In genomic region chr4:104815593-104816156, GRCh38 we compare ENCODE assay signal across 15 cellular contexts.
DNase-seq lines count a peak whose midpoint lies in the region; ATAC-seq, FAIRE-seq and TF ChIP-seq lines count a peak whose summit lies in the region.
"Had no signal": no experiment of that assay in that cellular context is flagged by ENCODE, and none has a peak within 500 bp of the region (broad histone marks: within the 10 kb centered on the region; RNA-seq: fewer than 3 reads in every experiment).

No MANE protein-coding gene starts in this region.

- H3K4me2 ChIP-seq in SU-DHL-6 (ENCODE audit: low read depth, low read length, poor library complexity, severe bottlenecking): peak overlapping the region; percentile 58

- no peaks in the 10 kb centered on the region for H3K36me3 ChIP-seq in SU-DHL-6 (ENCODE audit: low read length)
- no peaks in the 10 kb centered on the region for H3K36me3 ChIP-seq in upper lobe of right lung

- no peaks in the 10 kb centered on the region for H3K9me2 ChIP-seq in SU-DHL-6 (replicated peaks; ENCODE audit: insufficient read depth, low read length)

- intact Hi-C loops in upper lobe of right lung (cut with DNase I): no loop called here

- H3K27me3 ChIP-seq in SU-DHL-6 (ENCODE audit: low read length) (no peaks in the 10 kb centered on the region), upper lobe of right lung (no peaks in the 10 kb centered on the region)

- ATAC-seq in GM21390 (IDR thresholded peaks at IDR 0.05; ENCODE audit: unreplicated experiment) (peak; percentile 79), HG03108 (IDR thresholded peaks at IDR 0.05; ENCODE audit: unreplicated experiment) (peak; percentile 71), upper lobe of right lung (no peak)
- ATAC-seq: naive thymus-derived CD4-positive, alpha-beta T cell had no signal

- H4K20me1 ChIP-seq in SU-DHL-6 (ENCODE audit: low read depth, low read length): no peaks in the 10 kb centered on the region

- no peaks in the 10 kb centered on the region for H3K9me3 ChIP-seq in SU-DHL-6 (ENCODE audit: insufficient read depth, low read length)
- no peaks in the 10 kb centered on the region for H3K9me3 ChIP-seq in upper lobe of right lung

- H3K9ac ChIP-seq in SU-DHL-6 (ENCODE audit: low read length): 0 out of 2 replicates have a peak overlapping the region, but pooled peaks have one; percentile 11

- no peak for TF ChIP-seq POLR2A in GM12891 (IDR thresholded peaks at IDR 0.05; ENCODE audit: low read depth, low read length)

- no peaks in the 10 kb centered on the region for H3K79me2 ChIP-seq in SU-DHL-6 (ENCODE audit: insufficient read depth, low read length)

- TF ChIP-seq CTCF in SU-DHL-6 (IDR thresholded peaks at IDR 0.05; ENCODE audit: insufficient read depth, low read length, poor library complexity, severe bottlenecking) (no peak), upper lobe of right lung (IDR thresholded peaks at IDR 0.05) (no peak)

- no peak overlapping the region for H3K4me3 ChIP-seq in SU-DHL-6 (ENCODE audit: insufficient read depth, low read length, poor library complexity, severe bottlenecking)
- no peak overlapping the region for H3K4me3 ChIP-seq in upper lobe of right lung
- H3K4me3 ChIP-seq: SK-N-MC had no signal

- H3K27ac ChIP-seq in SU-DHL-6 (ENCODE audit: low read depth, low read length) (peak overlapping the region; percentile 58), upper lobe of right lung (no peak overlapping the region)
- H3K27ac ChIP-seq: SK-N-MC had no signal

- H3F3A ChIP-seq in SU-DHL-6 (ENCODE audit: insufficient read depth): no peaks in the 10 kb centered on the region

- DNase-seq in GM12891 (ENCODE audit: insufficient read length, low spot score) (no peak), inferior parietal cortex (ENCODE audit: extremely low spot score) (no peak), upper lobe of right lung (no peak), hippocampal formation (lab: John Stamatoyannopoulos, UW) (no peak), dermis blood vessel endothelial cell (no peak)
- DNase-seq: activated CD8-positive, alpha-beta memory T cell treated with anti-CD3 and anti-CD28 coated beads for 24 hours; amniotic stem cell; naive thymus-derived CD4-positive, alpha-beta T cell; stimulated activated CD4-positive, alpha-beta T cell treated with anti-CD3 and anti-CD28 coated beads, Interleukin-15, amount 100 ng/mL, for 24 hours had no signal

- no peaks in the 10 kb centered on the region for H3K4me1 ChIP-seq in upper lobe of right lung

- no peak for FAIRE-seq in GM12891 (lab: Jason Lieb, UNC)
- FAIRE-seq: endometrium, H1 had no signal

- H2AFZ ChIP-seq in SU-DHL-6 (ENCODE audit: low read depth, low read length, severe bottlenecking): peak overlapping the region; percentile 48

TF ChIP-seq in GM12891, 5 proteins besides CTCF, POLR2A, EP300 and RAD21:
- TF ChIP-seq SPI1 (IDR thresholded peaks at IDR 0.05; ENCODE audit: low read depth, low read length) (peak; percentile 39), PAX5 (IDR thresholded peaks at IDR 0.05; ENCODE audit: insufficient read depth, low read length, severe bottlenecking) (no peak)
